10 cellular contexts compared by ENCODE assay signal in genomic region chr3:107633327-107634141, GRCh38.
DNase-seq lines count a peak whose midpoint lies in the region; ATAC-seq and TF ChIP-seq lines count a peak whose summit lies in the region.
"Had no signal": no experiment of that assay in that cellular context is flagged by ENCODE, and none has a peak within 500 bp of the region (broad histone marks: within the 10 kb centered on the region; RNA-seq: fewer than 3 reads in every experiment).

No MANE protein-coding gene starts in this region.

- ATAC-seq in GM18868 (IDR thresholded peaks at IDR 0.05; ENCODE audit: unreplicated experiment) (peak; percentile 91), GM21786 (IDR thresholded peaks at IDR 0.05; ENCODE audit: unreplicated experiment) (peak; percentile 90), HG03460 (IDR thresholded peaks at IDR 0.05; ENCODE audit: unreplicated experiment) (peak; percentile 91), right lobe of liver (no peak)
- ATAC-seq in activated naive CD8-positive, alpha-beta T cell treated with anti-CD3 and anti-CD28 coated beads, Interleukin-2, amount 50 U/mL, for 24 hours, result peak; percentile 42

- 73% methylated on average over 3 of the region's 3 CpGs for whole genome bisulfite sequencing in right lobe of liver (ENCODE audit: insufficient coverage, low coverage, low lambda C conversion rate, missing lambda C conversion rate)

- no peaks in the 10 kb centered on the region for H3K9me3 ChIP-seq in right lobe of liver

- H3K4me1 ChIP-seq in right lobe of liver, result no peaks in the 10 kb centered on the region

- H3K27me3 ChIP-seq in right lobe of liver, result no peaks in the 10 kb centered on the region

- intact Hi-C loops in right lobe of liver (cut with DNase I), result no loop called here

- peak overlapping the region; percentile 0 for H3K4me3 Mint-ChIP-seq in activated naive CD8-positive, alpha-beta T cell treated with anti-CD3 and anti-CD28 coated beads, Interleukin-2, amount 50 U/mL, for 24 hours
- H3K4me3 Mint-ChIP-seq: central memory CD8-positive, alpha-beta T cell had no signal

- peaks cover 5% of the 10 kb centered on the region for H3K36me3 Mint-ChIP-seq in activated naive CD8-positive, alpha-beta T cell treated with anti-CD3 and anti-CD28 coated beads, Interleukin-2, amount 50 U/mL, for 24 hours (ENCODE audit: low read depth)

- H3K9me3 Mint-ChIP-seq in activated naive CD8-positive, alpha-beta T cell treated with anti-CD3 and anti-CD28 coated beads, Interleukin-2, amount 50 U/mL, for 24 hours, result no peaks in the 10 kb centered on the region
- H3K9me3 Mint-ChIP-seq: central memory CD8-positive, alpha-beta T cell had no signal

- H3K27ac Mint-ChIP-seq in activated naive CD8-positive, alpha-beta T cell treated with anti-CD3 and anti-CD28 coated beads, Interleukin-2, amount 50 U/mL, for 24 hours, result no peak overlapping the region

- peaks cover 45% of the 10 kb centered on the region for H3K4me1 Mint-ChIP-seq in activated naive CD8-positive, alpha-beta T cell treated with anti-CD3 and anti-CD28 coated beads, Interleukin-2, amount 50 U/mL, for 24 hours

- H3K36me3 ChIP-seq in right lobe of liver, result no peaks in the 10 kb centered on the region

- H3K27ac ChIP-seq in right lobe of liver, result no peak overlapping the region

- no peak for TF ChIP-seq POLR2A in right lobe of liver (IDR thresholded peaks at IDR 0.05)

- TF ChIP-seq CTCF in right lobe of liver (IDR thresholded peaks at IDR 0.05), result no peak

- no peak for DNase-seq in activated naive CD8-positive, alpha-beta T cell treated with anti-CD3 and anti-CD28 coated beads, Interleukin-2, amount 50 U/mL, for 24 hours
- DNase-seq in right lobe of liver (no peak), medulla oblongata (ENCODE audit: extremely low spot score) (no peak), NCI-H1417 (lab: John Stamatoyannopoulos, UW) (no peak), HCEC 1CT (no peak)
- DNase-seq: NCI-H2171 treated with DMSO at 0.1 percent for 48 hours had no signal

- no peak overlapping the region for H3K4me3 ChIP-seq in right lobe of liver

- H3K27me3 Mint-ChIP-seq in activated naive CD8-positive, alpha-beta T cell treated with anti-CD3 and anti-CD28 coated beads, Interleukin-2, amount 50 U/mL, for 24 hours, result no peaks in the 10 kb centered on the region
- H3K27me3 Mint-ChIP-seq: central memory CD8-positive, alpha-beta T cell had no signal

Comparison
In these comparisons a context has a peak if more than half of its experiments do, and no peak if none do; other contexts are left out.
1. ATAC-seq: peak in GM18868 (single experiment), GM21786 (single experiment), HG03460 (single experiment) and activated naive CD8-positive, alpha-beta T cell treated with anti-CD3 and anti-CD28 coated beads, Interleukin-2, amount 50 U/mL, for 24 hours (single experiment); none in right lobe of liver (0 of 4).